Comparison of ENCODE assay signal across 1 cellular context in the genomic region with DNA sequence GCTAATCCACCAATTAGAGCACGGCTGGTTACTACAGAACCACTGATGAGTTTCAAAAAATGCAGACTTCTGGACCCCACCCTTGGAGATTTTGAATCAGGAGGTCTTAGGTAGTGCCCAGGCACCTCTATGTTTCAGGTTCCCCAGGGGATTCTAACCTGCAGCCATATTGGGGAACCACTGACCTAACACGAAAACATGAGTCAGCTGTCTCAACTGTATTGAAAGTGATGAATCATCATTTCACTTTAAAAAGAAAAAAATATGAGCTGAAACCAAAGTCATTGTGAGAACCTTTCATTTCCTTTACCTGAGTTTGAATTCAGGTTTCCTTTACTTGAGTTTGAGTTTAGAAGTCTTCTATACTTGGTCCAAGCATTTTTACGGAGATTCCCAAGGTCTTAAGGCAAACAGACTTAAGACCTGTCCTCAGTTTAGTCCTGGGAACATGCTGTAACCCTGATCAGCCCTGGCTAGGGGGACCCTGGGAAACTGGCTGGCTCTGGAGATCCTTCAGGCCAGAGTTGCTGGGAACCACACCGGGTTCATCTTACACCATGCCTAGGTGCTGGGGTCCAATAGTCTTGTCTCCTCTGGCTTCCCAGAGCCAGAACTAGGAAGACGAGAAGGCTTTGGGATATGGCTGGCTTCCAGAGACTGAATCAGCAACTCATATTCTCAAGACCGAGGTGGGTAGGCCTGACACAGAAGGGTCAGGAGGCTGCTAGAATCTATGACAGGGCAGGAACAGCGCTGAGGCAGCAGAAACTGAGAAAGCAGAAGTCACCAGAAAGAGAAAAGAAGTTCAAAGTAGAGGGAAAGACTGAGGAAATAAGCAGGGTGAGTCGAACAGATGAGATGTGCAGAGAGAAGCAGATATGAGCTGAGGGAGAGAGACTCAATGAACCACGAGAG.
TF ChIP-seq lines count a peak whose summit lies in the region.

No MANE protein-coding gene starts in this region.

TF ChIP-seq in GM12878, 131 proteins besides CTCF, POLR2A, EP300 and RAD21 (continued from another document and continues in another):
- TF ChIP-seq, protein P1, sequence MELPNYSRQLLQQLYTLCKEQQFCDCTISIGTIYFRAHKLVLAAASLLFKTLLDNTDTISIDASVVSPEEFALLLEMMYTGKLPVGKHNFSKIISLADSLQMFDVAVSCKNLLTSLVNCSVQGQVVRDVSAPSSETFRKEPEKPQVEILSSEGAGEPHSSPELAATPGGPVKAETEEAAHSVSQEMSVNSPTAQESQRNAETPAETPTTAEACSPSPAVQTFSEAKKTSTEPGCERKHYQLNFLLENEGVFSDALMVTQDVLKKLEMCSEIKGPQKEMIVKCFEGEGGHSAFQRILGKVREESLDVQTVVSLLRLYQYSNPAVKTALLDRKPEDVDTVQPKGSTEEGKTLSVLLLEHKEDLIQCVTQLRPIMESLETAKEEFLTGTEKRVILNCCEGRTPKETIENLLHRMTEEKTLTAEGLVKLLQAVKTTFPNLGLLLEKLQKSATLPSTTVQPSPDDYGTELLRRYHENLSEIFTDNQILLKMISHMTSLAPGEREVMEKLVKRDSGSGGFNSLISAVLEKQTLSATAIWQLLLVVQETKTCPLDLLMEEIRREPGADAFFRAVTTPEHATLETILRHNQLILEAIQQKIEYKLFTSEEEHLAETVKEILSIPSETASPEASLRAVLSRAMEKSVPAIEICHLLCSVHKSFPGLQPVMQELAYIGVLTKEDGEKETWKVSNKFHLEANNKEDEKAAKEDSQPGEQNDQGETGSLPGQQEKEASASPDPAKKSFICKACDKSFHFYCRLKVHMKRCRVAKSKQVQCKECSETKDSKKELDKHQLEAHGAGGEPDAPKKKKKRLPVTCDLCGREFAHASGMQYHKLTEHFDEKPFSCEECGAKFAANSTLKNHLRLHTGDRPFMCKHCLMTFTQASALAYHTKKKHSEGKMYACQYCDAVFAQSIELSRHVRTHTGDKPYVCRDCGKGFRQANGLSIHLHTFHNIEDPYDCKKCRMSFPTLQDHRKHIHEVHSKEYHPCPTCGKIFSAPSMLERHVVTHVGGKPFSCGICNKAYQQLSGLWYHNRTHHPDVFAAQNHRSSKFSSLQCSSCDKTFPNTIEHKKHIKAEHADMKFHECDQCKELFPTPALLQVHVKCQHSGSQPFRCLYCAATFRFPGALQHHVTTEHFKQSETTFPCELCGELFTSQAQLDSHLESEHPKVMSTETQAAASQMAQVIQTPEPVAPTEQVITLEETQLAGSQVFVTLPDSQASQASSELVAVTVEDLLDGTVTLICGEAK (IDR thresholded peaks at IDR 0.05; ENCODE audit: borderline replicate concordance) = no peak; the same call in 1 of the 2 replicates
- peak; percentile 58; the same call in 1 of the 2 replicates for TF ChIP-seq MXI1 (IDR thresholded peaks at IDR 0.05; ENCODE audit: low read depth, low read length)
- TF ChIP-seq, protein P2, sequence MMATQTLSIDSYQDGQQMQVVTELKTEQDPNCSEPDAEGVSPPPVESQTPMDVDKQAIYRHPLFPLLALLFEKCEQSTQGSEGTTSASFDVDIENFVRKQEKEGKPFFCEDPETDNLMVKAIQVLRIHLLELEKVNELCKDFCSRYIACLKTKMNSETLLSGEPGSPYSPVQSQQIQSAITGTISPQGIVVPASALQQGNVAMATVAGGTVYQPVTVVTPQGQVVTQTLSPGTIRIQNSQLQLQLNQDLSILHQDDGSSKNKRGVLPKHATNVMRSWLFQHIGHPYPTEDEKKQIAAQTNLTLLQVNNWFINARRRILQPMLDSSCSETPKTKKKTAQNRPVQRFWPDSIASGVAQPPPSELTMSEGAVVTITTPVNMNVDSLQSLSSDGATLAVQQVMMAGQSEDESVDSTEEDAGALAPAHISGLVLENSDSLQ (IDR thresholded peaks at IDR 0.05) = 0 out of 2 replicates have a peak, but pooled peaks have one; percentile 38
- TF ChIP-seq TBL1XR1 (IDR thresholded peaks at IDR 0.05; ENCODE audit: low read depth, low read length) = peak; percentile 62
- peak; percentile 100 for TF ChIP-seq BACH1 (IDR thresholded peaks at IDR 0.05; ENCODE audit: borderline replicate concordance)
- no peak for TF ChIP-seq NFYA (IDR thresholded peaks at IDR 0.05; ENCODE audit: borderline replicate concordance, low read depth, low read length)
- peak; percentile 67; the same call in 1 of the 2 replicates for TF ChIP-seq MEF2A (IDR thresholded peaks at IDR 0.05; ENCODE audit: insufficient read depth, low read depth, low read length)
- no peak for TF ChIP-seq CHD4 (IDR thresholded peaks at IDR 0.05)
- TF ChIP-seq, protein P3, sequence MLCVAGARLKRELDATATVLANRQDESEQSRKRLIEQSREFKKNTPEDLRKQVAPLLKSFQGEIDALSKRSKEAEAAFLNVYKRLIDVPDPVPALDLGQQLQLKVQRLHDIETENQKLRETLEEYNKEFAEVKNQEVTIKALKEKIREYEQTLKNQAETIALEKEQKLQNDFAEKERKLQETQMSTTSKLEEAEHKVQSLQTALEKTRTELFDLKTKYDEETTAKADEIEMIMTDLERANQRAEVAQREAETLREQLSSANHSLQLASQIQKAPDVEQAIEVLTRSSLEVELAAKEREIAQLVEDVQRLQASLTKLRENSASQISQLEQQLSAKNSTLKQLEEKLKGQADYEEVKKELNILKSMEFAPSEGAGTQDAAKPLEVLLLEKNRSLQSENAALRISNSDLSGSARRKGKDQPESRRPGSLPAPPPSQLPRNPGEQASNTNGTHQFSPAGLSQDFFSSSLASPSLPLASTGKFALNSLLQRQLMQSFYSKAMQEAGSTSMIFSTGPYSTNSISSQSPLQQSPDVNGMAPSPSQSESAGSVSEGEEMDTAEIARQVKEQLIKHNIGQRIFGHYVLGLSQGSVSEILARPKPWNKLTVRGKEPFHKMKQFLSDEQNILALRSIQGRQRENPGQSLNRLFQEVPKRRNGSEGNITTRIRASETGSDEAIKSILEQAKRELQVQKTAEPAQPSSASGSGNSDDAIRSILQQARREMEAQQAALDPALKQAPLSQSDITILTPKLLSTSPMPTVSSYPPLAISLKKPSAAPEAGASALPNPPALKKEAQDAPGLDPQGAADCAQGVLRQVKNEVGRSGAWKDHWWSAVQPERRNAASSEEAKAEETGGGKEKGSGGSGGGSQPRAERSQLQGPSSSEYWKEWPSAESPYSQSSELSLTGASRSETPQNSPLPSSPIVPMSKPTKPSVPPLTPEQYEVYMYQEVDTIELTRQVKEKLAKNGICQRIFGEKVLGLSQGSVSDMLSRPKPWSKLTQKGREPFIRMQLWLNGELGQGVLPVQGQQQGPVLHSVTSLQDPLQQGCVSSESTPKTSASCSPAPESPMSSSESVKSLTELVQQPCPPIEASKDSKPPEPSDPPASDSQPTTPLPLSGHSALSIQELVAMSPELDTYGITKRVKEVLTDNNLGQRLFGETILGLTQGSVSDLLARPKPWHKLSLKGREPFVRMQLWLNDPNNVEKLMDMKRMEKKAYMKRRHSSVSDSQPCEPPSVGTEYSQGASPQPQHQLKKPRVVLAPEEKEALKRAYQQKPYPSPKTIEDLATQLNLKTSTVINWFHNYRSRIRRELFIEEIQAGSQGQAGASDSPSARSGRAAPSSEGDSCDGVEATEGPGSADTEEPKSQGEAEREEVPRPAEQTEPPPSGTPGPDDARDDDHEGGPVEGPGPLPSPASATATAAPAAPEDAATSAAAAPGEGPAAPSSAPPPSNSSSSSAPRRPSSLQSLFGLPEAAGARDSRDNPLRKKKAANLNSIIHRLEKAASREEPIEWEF (IDR thresholded peaks at IDR 0.05; ENCODE audit: insufficient replicate concordance, low read depth, low read length) = no peak
- TF ChIP-seq, protein P4, sequence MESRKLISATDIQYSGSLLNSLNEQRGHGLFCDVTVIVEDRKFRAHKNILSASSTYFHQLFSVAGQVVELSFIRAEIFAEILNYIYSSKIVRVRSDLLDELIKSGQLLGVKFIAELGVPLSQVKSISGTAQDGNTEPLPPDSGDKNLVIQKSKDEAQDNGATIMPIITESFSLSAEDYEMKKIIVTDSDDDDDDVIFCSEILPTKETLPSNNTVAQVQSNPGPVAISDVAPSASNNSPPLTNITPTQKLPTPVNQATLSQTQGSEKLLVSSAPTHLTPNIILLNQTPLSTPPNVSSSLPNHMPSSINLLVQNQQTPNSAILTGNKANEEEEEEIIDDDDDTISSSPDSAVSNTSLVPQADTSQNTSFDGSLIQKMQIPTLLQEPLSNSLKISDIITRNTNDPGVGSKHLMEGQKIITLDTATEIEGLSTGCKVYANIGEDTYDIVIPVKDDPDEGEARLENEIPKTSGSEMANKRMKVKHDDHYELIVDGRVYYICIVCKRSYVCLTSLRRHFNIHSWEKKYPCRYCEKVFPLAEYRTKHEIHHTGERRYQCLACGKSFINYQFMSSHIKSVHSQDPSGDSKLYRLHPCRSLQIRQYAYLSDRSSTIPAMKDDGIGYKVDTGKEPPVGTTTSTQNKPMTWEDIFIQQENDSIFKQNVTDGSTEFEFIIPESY (IDR thresholded peaks at IDR 0.05) = no peak
- TF ChIP-seq, protein P5, sequence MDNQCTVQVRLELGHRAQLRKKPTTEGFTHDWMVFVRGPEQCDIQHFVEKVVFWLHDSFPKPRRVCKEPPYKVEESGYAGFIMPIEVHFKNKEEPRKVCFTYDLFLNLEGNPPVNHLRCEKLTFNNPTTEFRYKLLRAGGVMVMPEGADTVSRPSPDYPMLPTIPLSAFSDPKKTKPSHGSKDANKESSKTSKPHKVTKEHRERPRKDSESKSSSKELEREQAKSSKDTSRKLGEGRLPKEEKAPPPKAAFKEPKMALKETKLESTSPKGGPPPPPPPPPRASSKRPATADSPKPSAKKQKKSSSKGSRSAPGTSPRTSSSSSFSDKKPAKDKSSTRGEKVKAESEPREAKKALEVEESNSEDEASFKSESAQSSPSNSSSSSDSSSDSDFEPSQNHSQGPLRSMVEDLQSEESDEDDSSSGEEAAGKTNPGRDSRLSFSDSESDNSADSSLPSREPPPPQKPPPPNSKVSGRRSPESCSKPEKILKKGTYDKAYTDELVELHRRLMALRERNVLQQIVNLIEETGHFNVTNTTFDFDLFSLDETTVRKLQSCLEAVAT (IDR thresholded peaks at IDR 0.05) = peak; percentile 80
- TF ChIP-seq NBN (IDR thresholded peaks at IDR 0.05) = peak; percentile 90
- TF ChIP-seq, protein P6, sequence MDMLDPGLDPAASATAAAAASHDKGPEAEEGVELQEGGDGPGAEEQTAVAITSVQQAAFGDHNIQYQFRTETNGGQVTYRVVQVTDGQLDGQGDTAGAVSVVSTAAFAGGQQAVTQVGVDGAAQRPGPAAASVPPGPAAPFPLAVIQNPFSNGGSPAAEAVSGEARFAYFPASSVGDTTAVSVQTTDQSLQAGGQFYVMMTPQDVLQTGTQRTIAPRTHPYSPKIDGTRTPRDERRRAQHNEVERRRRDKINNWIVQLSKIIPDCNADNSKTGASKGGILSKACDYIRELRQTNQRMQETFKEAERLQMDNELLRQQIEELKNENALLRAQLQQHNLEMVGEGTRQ (IDR thresholded peaks at IDR 0.05; ENCODE audit: borderline replicate concordance, low read depth, low read length) = no peak
- no peak for TF ChIP-seq NFXL1 (IDR thresholded peaks at IDR 0.05; ENCODE audit: borderline replicate concordance)
- no peak for TF ChIP-seq ZZZ3 (IDR thresholded peaks at IDR 0.05; ENCODE audit: control insufficient read depth, insufficient read length, low read depth)
- peak; percentile 51 to 66 for TF ChIP-seq IKZF2 (IDR thresholded peaks at IDR 0.05)
- peak in 1 of 2 experiments; percentile 84; a peak in 2 of 4 replicates for TF ChIP-seq ETV6 (conservative IDR thresholded peaks at IDR 0.05 in 1 of 2, IDR thresholded peaks at IDR 0.05 in 1 of 2; ENCODE audit: borderline replicate concordance in 1 of 2, low read depth in 1 of 2)
- TF ChIP-seq LARP7 (IDR thresholded peaks at IDR 0.05) = no peak
- no peak for TF ChIP-seq KDM1A (IDR thresholded peaks at IDR 0.05; ENCODE audit: borderline replicate concordance)
- no peak for TF ChIP-seq KAT2A (conservative IDR thresholded peaks at IDR 0.05; ENCODE audit: control insufficient read depth, low read depth, low read length)
- TF ChIP-seq EED (IDR thresholded peaks at IDR 0.05; ENCODE audit: low read depth) = peak; percentile 51
- TF ChIP-seq ZNF217 (IDR thresholded peaks at IDR 0.05) = no peak
- TF ChIP-seq, protein P7, sequence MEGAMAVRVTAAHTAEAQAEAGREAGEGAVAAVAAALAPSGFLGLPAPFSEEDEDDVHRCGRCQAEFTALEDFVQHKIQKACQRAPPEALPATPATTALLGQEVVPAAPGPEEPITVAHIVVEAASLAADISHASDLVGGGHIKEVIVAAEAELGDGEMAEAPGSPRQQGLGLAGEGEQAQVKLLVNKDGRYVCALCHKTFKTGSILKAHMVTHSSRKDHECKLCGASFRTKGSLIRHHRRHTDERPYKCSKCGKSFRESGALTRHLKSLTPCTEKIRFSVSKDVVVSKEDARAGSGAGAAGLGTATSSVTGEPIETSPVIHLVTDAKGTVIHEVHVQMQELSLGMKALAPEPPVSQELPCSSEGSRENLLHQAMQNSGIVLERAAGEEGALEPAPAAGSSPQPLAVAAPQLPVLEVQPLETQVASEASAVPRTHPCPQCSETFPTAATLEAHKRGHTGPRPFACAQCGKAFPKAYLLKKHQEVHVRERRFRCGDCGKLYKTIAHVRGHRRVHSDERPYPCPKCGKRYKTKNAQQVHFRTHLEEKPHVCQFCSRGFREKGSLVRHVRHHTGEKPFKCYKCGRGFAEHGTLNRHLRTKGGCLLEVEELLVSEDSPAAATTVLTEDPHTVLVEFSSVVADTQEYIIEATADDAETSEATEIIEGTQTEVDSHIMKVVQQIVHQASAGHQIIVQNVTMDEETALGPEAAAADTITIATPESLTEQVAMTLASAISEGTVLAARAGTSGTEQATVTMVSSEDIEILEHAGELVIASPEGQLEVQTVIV (IDR thresholded peaks at IDR 0.05; ENCODE audit: borderline replicate concordance, partially characterized antibody) = no peak
- no peak for TF ChIP-seq RFX5 (IDR thresholded peaks at IDR 0.05; ENCODE audit: low read depth, low read length)
- TF ChIP-seq RAD51 (IDR thresholded peaks at IDR 0.05) = peak; percentile 47
- peak; percentile 70; the same call in 1 of the 2 replicates for TF ChIP-seq ZBED1 (IDR thresholded peaks at IDR 0.05; ENCODE audit: borderline replicate concordance)
- TF ChIP-seq GATAD2B (conservative IDR thresholded peaks at IDR 0.05; ENCODE audit: low read depth) = peak; percentile 86
- TF ChIP-seq, protein P8, sequence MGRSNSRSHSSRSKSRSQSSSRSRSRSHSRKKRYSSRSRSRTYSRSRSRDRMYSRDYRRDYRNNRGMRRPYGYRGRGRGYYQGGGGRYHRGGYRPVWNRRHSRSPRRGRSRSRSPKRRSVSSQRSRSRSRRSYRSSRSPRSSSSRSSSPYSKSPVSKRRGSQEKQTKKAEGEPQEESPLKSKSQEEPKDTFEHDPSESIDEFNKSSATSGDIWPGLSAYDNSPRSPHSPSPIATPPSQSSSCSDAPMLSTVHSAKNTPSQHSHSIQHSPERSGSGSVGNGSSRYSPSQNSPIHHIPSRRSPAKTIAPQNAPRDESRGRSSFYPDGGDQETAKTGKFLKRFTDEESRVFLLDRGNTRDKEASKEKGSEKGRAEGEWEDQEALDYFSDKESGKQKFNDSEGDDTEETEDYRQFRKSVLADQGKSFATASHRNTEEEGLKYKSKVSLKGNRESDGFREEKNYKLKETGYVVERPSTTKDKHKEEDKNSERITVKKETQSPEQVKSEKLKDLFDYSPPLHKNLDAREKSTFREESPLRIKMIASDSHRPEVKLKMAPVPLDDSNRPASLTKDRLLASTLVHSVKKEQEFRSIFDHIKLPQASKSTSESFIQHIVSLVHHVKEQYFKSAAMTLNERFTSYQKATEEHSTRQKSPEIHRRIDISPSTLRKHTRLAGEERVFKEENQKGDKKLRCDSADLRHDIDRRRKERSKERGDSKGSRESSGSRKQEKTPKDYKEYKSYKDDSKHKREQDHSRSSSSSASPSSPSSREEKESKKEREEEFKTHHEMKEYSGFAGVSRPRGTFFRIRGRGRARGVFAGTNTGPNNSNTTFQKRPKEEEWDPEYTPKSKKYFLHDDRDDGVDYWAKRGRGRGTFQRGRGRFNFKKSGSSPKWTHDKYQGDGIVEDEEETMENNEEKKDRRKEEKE (IDR thresholded peaks at IDR 0.05) = no peak
- TF ChIP-seq CBFB (IDR thresholded peaks at IDR 0.05; ENCODE audit: low read depth) = 0 out of 2 replicates have a peak, but pooled peaks have one; percentile 14
- TF ChIP-seq EZH2 (IDR thresholded peaks at IDR 0.05; ENCODE audit: borderline replicate concordance, control insufficient read depth, low read depth, low read length) = no peak
- TF ChIP-seq FOXK2 (IDR thresholded peaks at IDR 0.05) = no peak
- peak; percentile 74 for TF ChIP-seq CREM (IDR thresholded peaks at IDR 0.05; ENCODE audit: low read depth)
